In genomic region chr6:28005124-28005662, GRCh38 we compare ENCODE assay signal across 20 cellular contexts. TPM values are rescaled to one million over a fixed set of nuclear protein-coding genes. Genes with fewer than 3 reads are reported as not detected.
DNase-seq lines count a peak whose midpoint lies in the region; ATAC-seq and TF ChIP-seq lines count a peak whose summit lies in the region.
"Had no signal": no experiment of that assay in that cellular context is flagged by ENCODE, and none has a peak within 500 bp of the region (broad histone marks: within the 10 kb centered on the region; RNA-seq: fewer than 3 reads in every experiment).

No MANE protein-coding gene starts in this region.

- ATAC-seq in HG02970 (IDR thresholded peaks at IDR 0.05; ENCODE audit: low FRiP score, unreplicated experiment) (no peak), HG02840 (IDR thresholded peaks at IDR 0.05; ENCODE audit: low FRiP score, unreplicated experiment) (no peak)
- ATAC-seq: HCT116, HepG2, Right ventricle myocardium inferior had no signal

- no peaks in the 10 kb centered on the region for H3K27me3 ChIP-seq in colonic mucosa
- no peaks in the 10 kb centered on the region for H3K27me3 ChIP-seq in iPS-18a (ENCODE audit: control insufficient read depth, insufficient read depth, low read length)
- H3K27me3 ChIP-seq in tibial artery = no peaks in the 10 kb centered on the region
- H3K27me3 ChIP-seq: Peyer's patch had no signal

- H3K9ac ChIP-seq in colonic mucosa (ENCODE audit: low read depth in 2 of 2, low read length in 2 of 2) (no peak overlapping the region), iPS-18a (ENCODE audit: low read length) (peak overlapping the region; percentile 41)
- H3K9ac ChIP-seq: KMS-11 had no signal

- CTCF ChIA-PET in HEK293 (lab: Yijun Ruan, JAX) = no interaction called here

- H3K4me3 ChIP-seq in HEK293 (ENCODE audit: low read depth, low read length) (no peak overlapping the region), colonic mucosa (no peak overlapping the region), iPS-18a (ENCODE audit: low read length) (peak overlapping the region; percentile 1), tibial artery (no peak overlapping the region)
- H3K4me3 ChIP-seq: Peyer's patch had no signal

- no peak for DNase-seq in colonic mucosa
- DNase-seq in retina = peak; percentile 29
- DNase-seq in tibial artery = no peak
- DNase-seq in GOT3 (lab: John Stamatoyannopoulos, UW) = no peak
- DNase-seq: DMS 273 treated with DMSO at 0.1 percent for 48 hours, NCI-H1048, NCI-H2081 treated with DMSO at 0.1 percent for 48 hours, NCI-H510A, NCI-H82, Peyer's patch had no signal

- intact Hi-C loops in colonic mucosa (cut with DNase I) = no loop called here
- intact Hi-C loops in tibial artery (cut with DNase I; ENCODE audit: low total_unique reads) = no loop called here

- H3K9me3 ChIP-seq in HEK293 (ENCODE audit: control insufficient read depth, insufficient read depth, low read depth, low read length) (no peaks in the 10 kb centered on the region), colonic mucosa (no peaks in the 10 kb centered on the region), iPS-18a (ENCODE audit: control insufficient read depth, low read depth, low read length) (no peaks in the 10 kb centered on the region), tibial artery (no peaks in the 10 kb centered on the region)
- H3K9me3 ChIP-seq: Peyer's patch had no signal

- H3K4me1 ChIP-seq in HEK293 (ENCODE audit: control insufficient read depth, insufficient read depth, low read length) (no peaks in the 10 kb centered on the region), colonic mucosa (no peaks in the 10 kb centered on the region), iPS-18a (ENCODE audit: control insufficient read depth, low read depth, low read length) (peaks cover 46% of the 10 kb centered on the region), tibial artery (no peaks in the 10 kb centered on the region)
- H3K4me1 ChIP-seq: Peyer's patch had no signal

- TF ChIP-seq CTCF in HEK293 (tag by site-specific recombination; IDR thresholded peaks at IDR 0.05) (no peak), colonic mucosa (IDR thresholded peaks at IDR 0.05) (no peak), tibial artery (IDR thresholded peaks at IDR 0.05) (no peak)

- POLR2A ChIA-PET in HEK293 (lab: Yijun Ruan, JAX) = no interaction called here

- no peaks in the 10 kb centered on the region for H3K36me3 ChIP-seq in HEK293 (ENCODE audit: control insufficient read depth in 2 of 2, insufficient read depth in 1 of 2, low read length in 2 of 2)
- H3K36me3 ChIP-seq in colonic mucosa = no peaks in the 10 kb centered on the region
- H3K36me3 ChIP-seq in iPS-18a (ENCODE audit: control insufficient read depth, low read depth, low read length) = no peaks in the 10 kb centered on the region
- H3K36me3 ChIP-seq in tibial artery = no peaks in the 10 kb centered on the region
- H3K36me3 ChIP-seq: Peyer's patch had no signal

- H3K27ac ChIP-seq in HEK293 (ENCODE audit: extremely low read depth, low read depth, low read length) = no peak overlapping the region
- peak overlapping the region; percentile 25 for H3K27ac ChIP-seq in colonic mucosa
- H3K27ac ChIP-seq in iPS-18a (ENCODE audit: low read length) = peak overlapping the region; percentile 54
- H3K27ac ChIP-seq in tibial artery = no peak overlapping the region
- H3K27ac ChIP-seq: C4-2B, KMS-11, Peyer's patch had no signal

TF ChIP-seq in HEK293, 187 proteins besides CTCF, POLR2A, EP300 and RAD21 (continues in another document):
- TF ChIP-seq SP2 (tag by site-specific recombination; IDR thresholded peaks at IDR 0.05) (peak; percentile 28), TSHZ1 (tag by site-specific recombination; IDR thresholded peaks at IDR 0.05; ENCODE audit: borderline replicate concordance) (no peak), ZNF513 (tag by site-specific recombination; IDR thresholded peaks at IDR 0.05) (no peak), ZBTB17 (tag by site-specific recombination; IDR thresholded peaks at IDR 0.05) (peak; percentile 28; the same call in 1 of the 2 replicates), PRDM10 (tag by site-specific recombination; IDR thresholded peaks at IDR 0.05) (peak; percentile 66), ZNF629 (tag by site-specific recombination; IDR thresholded peaks at IDR 0.05) (peak; percentile 64; the same call in 1 of the 2 replicates), ZBTB21 (tag by site-specific recombination; IDR thresholded peaks at IDR 0.05) (peak; percentile 69)

RNA-seq across cellular contexts. Expression of gene OR2B6, which starts 48.2 kb away (rescaled TPM):
- total RNA-seq in colonic mucosa = under 1 TPM in 1 of 2 donors, not detected in 1; 0.47 TPM
- total RNA-seq: HepG2, MCF 10A, Peyer's patch, Right ventricle myocardium inferior had no signal

Comparison
In these comparisons a context has a peak if more than half of its experiments do, and no peak if none do; other contexts are left out.
1. H3K27ac ChIP-seq: peak in colonic mucosa (single experiment) and iPS-18a (single experiment); none in HEK293 (single experiment) and tibial artery (0 of 2).